ENCODE assay signal across 12 cellular contexts in genomic region chr2:75808793-75809535, GRCh38.
"Had no signal": no experiment of that assay in that cellular context is flagged by ENCODE, and none has a peak within 500 bp of the region (broad histone marks: within the 10 kb centered on the region; RNA-seq: fewer than 3 reads in every experiment).

No MANE protein-coding gene starts in this region.

- ATAC-seq: activated T-cell treated with anti-CD3 and anti-CD28 coated beads, Interleukin-2, amount 50 U/mL, for 4 hours; left ventricle myocardium superior; right cardiac atrium; T-cell had no signal

- H3K4me3 ChIP-seq: dorsolateral prefrontal cortex had no signal

- DNase-seq: activated CD4-positive, alpha-beta T cell treated with anti-CD3 and anti-CD28 coated beads, Interleukin-2, amount 50 U/mL, for 1 hour; activated CD4-positive, CD25-positive, alpha-beta regulatory T cell treated with anti-CD3 and anti-CD28 coated beads, Interleukin-2, amount 50 U/mL, for 72 hours; activated CD8-positive, alpha-beta memory T cell treated with anti-CD3 and anti-CD28 coated beads, Interleukin-2, amount 50 U/mL, for 4 hours; activated naive CD4-positive, alpha-beta T cell treated with anti-CD3 and anti-CD28 coated beads for 36 hours; activated T-cell treated with anti-CD3 and anti-CD28 coated beads, Interleukin-2, amount 50 U/mL, for 4 hours; central memory CD4-positive, alpha-beta T cell; dorsolateral prefrontal cortex; head of caudate nucleus; left ventricle myocardium superior; occipital lobe; right cardiac atrium; T-cell had no signal

- H3K27ac ChIP-seq: dorsolateral prefrontal cortex had no signal

- H3K27me3 ChIP-seq: dorsolateral prefrontal cortex had no signal
